9 cellular contexts compared by ENCODE assay signal in the genomic region with DNA sequence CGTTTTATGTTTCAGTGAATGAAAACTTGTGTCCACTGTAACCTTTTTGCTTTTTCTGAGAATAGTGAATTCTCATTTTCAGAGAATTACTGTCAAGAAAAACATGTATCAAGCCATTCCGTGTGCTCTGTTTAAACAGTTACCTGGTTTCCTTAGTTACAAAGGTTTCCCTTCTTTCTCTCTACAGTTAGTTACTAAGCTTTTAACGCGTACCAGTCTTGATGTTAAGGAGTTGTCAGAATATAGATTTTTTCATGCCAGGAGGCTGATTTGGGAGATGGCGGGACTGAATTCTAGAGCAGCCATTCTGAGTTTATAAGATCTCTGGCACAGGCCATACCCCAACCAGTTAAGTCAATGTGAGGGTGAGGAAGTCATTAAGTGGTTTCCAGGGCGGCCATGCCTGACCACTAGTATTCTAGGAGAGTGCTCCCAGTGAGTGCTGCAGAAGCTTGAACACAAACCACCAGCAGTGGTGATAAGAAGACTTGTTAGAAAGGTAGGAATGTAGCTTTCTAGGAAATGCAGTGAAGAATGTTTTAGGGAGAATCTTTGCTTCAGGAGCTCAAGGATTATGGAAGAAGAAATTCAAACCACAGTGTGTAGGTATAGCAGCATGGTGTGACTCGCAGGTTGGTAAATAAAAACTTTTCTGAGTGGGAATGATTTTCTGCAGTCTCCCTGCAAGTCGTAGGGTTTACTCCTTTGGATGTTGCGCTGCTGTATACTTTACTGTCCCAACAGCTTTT.
DNase-seq lines count a peak whose midpoint lies in the region; ATAC-seq and TF ChIP-seq lines count a peak whose summit lies in the region.
"Had no signal": no experiment of that assay in that cellular context is flagged by ENCODE, and none has a peak within 500 bp of the region (broad histone marks: within the 10 kb centered on the region; RNA-seq: fewer than 3 reads in every experiment).

No MANE protein-coding gene starts in this region.

- no peak overlapping the region for H3K4me3 Mint-ChIP-seq in glutamatergic neuron (ENCODE audit: unreplicated experiment)

- TF ChIP-seq EP300 in stomach (IDR thresholded peaks at IDR 0.05): no peak

- no peaks in the 10 kb centered on the region for H3K9me3 Mint-ChIP-seq in glutamatergic neuron (ENCODE audit: unreplicated experiment)

- no peak overlapping the region for H2AFZ ChIP-seq in Karpas-422 (ENCODE audit: low read length)

- no peaks in the 10 kb centered on the region for H3K79me2 ChIP-seq in Karpas-422 (ENCODE audit: low read length)

- WGBS in stomach, 5 donors: 86 to 92% (median 89%) methylated on average over 9 of the region's 9 CpGs

- H3K27ac Mint-ChIP-seq in glutamatergic neuron (ENCODE audit: unreplicated experiment): no peak overlapping the region

- DNase-seq in NCI-H226: peak; percentile 53
- DNase-seq in glutamatergic neuron: peak; percentile 16
- DNase-seq in KG1 (lab: John Stamatoyannopoulos, UW): no peak
- no peak for DNase-seq in Karpas-422
- DNase-seq in stomach: no peak
- DNase-seq in GM13977 (ENCODE audit: low spot score): no peak
- DNase-seq: Calu3 had no signal

- H4K20me1 ChIP-seq in BLaER1 treated with 17β-estradiol and CSF1 and Interleukin-3, amounts not matched to agents 10 nM and 100 nM: peaks cover 98 to 100% (median 100%) of the 10 kb centered on the region in 11 experiments
- H4K20me1 ChIP-seq in Karpas-422 (ENCODE audit: insufficient read depth, low read depth, low read length): peaks cover 67% of the 10 kb centered on the region

- no peak overlapping the region for H3K27ac ChIP-seq in BLaER1 treated with 17β-estradiol and CSF1 and Interleukin-3, amounts not matched to agents 10 nM and 100 nM
- H3K27ac ChIP-seq in Karpas-422 (ENCODE audit: low read length): no peak overlapping the region
- H3K27ac ChIP-seq in stomach: no peak overlapping the region

- H3K27me3 ChIP-seq in BLaER1 treated with 17β-estradiol and CSF1 and Interleukin-3, amounts not matched to agents 10 nM and 100 nM: no peaks in the 10 kb centered on the region
- H3K27me3 ChIP-seq in Karpas-422 (ENCODE audit: low read length) (no peaks in the 10 kb centered on the region), stomach (no peaks in the 10 kb centered on the region)

- in situ Hi-C loops in GM13977 (cut with MboI; ENCODE audit: low pct_unique_long_range_greater_than_20kb, low sequenced_read_pairs, unreplicated experiment): no loop called here

- H3K9ac ChIP-seq in BLaER1 treated with 17β-estradiol and CSF1 and Interleukin-3, amounts not matched to agents 10 nM and 100 nM: no peak overlapping the region
- H3K9ac ChIP-seq in Karpas-422 (ENCODE audit: low read length): no peak overlapping the region

- peak; percentile 41 for ATAC-seq in GM21528 (IDR thresholded peaks at IDR 0.05; ENCODE audit: low FRiP score, unreplicated experiment)

- TF ChIP-seq CTCF in glutamatergic neuron (IDR thresholded peaks at IDR 0.05; ENCODE audit: partially characterized antibody, unreplicated experiment) (no peak), stomach (IDR thresholded peaks at IDR 0.05) (no peak), GM13977 (IDR thresholded peaks at IDR 0.05; ENCODE audit: extremely low read depth, insufficient read depth, missing control alignments) (no peak)

- peaks cover 29% of the 10 kb centered on the region for H3K4me1 Mint-ChIP-seq in glutamatergic neuron (ENCODE audit: low read depth, unreplicated experiment)

- peaks cover 0 to 23% (median 15%) of the 10 kb centered on the region in 11 experiments; a peak in 9 of 22 replicates for H3K36me3 ChIP-seq in BLaER1 treated with 17β-estradiol and CSF1 and Interleukin-3, amounts not matched to agents 10 nM and 100 nM
- no peaks in the 10 kb centered on the region for H3K36me3 ChIP-seq in Karpas-422 (ENCODE audit: insufficient read depth, low read length)
- no peaks in the 10 kb centered on the region for H3K36me3 ChIP-seq in stomach

- no peak for TF ChIP-seq POLR2A in stomach (IDR thresholded peaks at IDR 0.05)

- H3K36me3 Mint-ChIP-seq in glutamatergic neuron (ENCODE audit: unreplicated experiment): no peaks in the 10 kb centered on the region

- no peaks in the 10 kb centered on the region for H3K9me2 ChIP-seq in Karpas-422 (replicated peaks; ENCODE audit: insufficient read depth, low read length)

- no peak overlapping the region for H3K4me3 ChIP-seq in BLaER1 treated with 17β-estradiol and CSF1 and Interleukin-3, amounts not matched to agents 10 nM and 100 nM
- H3K4me3 ChIP-seq in Karpas-422 (ENCODE audit: low read length) (no peak overlapping the region), stomach (no peak overlapping the region)

- intact Hi-C loops in stomach (cut with DNase I; ENCODE audit: low total_unique reads): no loop called here

- H3K4me1 ChIP-seq in BLaER1 treated with 17β-estradiol and CSF1 and Interleukin-3, amounts not matched to agents 10 nM and 100 nM: peaks cover 76 to 95% (median 82%) of the 10 kb centered on the region in 10 experiments
- H3K4me1 ChIP-seq in Karpas-422 (ENCODE audit: low read length) (peaks cover 7% of the 10 kb centered on the region; the same call in 1 of the 2 replicates), stomach (peaks cover 5 to 64% (median 27%) of the 10 kb centered on the region in 4 donors)

- no peaks in the 10 kb centered on the region for H3K9me3 ChIP-seq in BLaER1 treated with 17β-estradiol and CSF1 and Interleukin-3, amounts not matched to agents 10 nM and 100 nM (replicated peaks in 1 of 11)
- H3K9me3 ChIP-seq in Karpas-422 (ENCODE audit: low read length) (no peaks in the 10 kb centered on the region), stomach (no peaks in the 10 kb centered on the region)

- no peaks in the 10 kb centered on the region for H3K27me3 Mint-ChIP-seq in glutamatergic neuron (ENCODE audit: unreplicated experiment)

- H3K4me2 ChIP-seq in BLaER1 treated with 17β-estradiol and CSF1 and Interleukin-3, amounts not matched to agents 10 nM and 100 nM: peak overlapping the region; percentile 59 to 90 (median 82)
- no peak overlapping the region for H3K4me2 ChIP-seq in Karpas-422 (ENCODE audit: low read depth, low read length, poor library complexity, severe bottlenecking)

Comparison
In these comparisons a context has a peak if more than half of its experiments do, and no peak if none do; other contexts are left out.
1. DNase-seq: peak in NCI-H226 (single experiment) and glutamatergic neuron (single experiment); none in KG1 (single experiment), Karpas-422 (single experiment), stomach (single experiment) and GM13977 (single experiment).